In genomic region chr2:191012346-191012745, GRCh38 we compare ENCODE assay signal across 12 cellular contexts. TPM values are rescaled to one million over a fixed set of nuclear protein-coding genes. Genes with fewer than 3 reads are reported as not detected.
A peak's percentile ranks its signal among the peaks of the same experiment; 100 is the strongest.
DNase-seq lines count a peak whose midpoint lies in the region; FAIRE-seq and TF ChIP-seq lines count a peak whose summit lies in the region.
"Had no signal": no experiment of that assay in that cellular context is flagged by ENCODE, and none has a peak within 500 bp of the region (broad histone marks: within the 10 kb centered on the region; RNA-seq: fewer than 3 reads in every experiment).

No MANE protein-coding gene starts in this region.

- peak overlapping the region; percentile 73 for H3K4me3 ChIP-seq in WI38 (ENCODE audit: low read depth, low read length)
- peak overlapping the region; percentile 87 to 96 (median 96) for H3K4me3 ChIP-seq in keratinocyte (ENCODE audit: control insufficient read depth in 2 of 3, extremely low read depth in 1 of 3, insufficient read depth in 2 of 3, low read depth in 1 of 3, low read length in 3 of 3)
- peak overlapping the region; percentile 77 to 88 (median 84) for H3K4me3 ChIP-seq in stomach
- peak overlapping the region in 1 of 3 donors; percentile 70 for H3K4me3 ChIP-seq in thyroid gland (replicated peaks in 1 of 3)

- TF ChIP-seq CTCF in WI38 (IDR thresholded peaks at IDR 0.05; ENCODE audit: low read depth, low read length) (no peak), keratinocyte (optimal IDR thresholded peaks at IDR 0.05 in 1 of 3, IDR thresholded peaks at IDR 0.05 in 1 of 3, conservative IDR thresholded peaks at IDR 0.05 in 1 of 3; ENCODE audit: extremely low read depth in 1 of 3, insufficient read depth in 2 of 3, low read length in 3 of 3) (no peak), stomach (IDR thresholded peaks at IDR 0.05) (no peak), thyroid gland (IDR thresholded peaks at IDR 0.05) (no peak)

- H4K20me1 ChIP-seq in keratinocyte (ENCODE audit: control insufficient read depth, extremely low read depth, insufficient read depth, low read length): no peaks in the 10 kb centered on the region

- FAIRE-seq in GM12892 (lab: Jason Lieb, UNC): no peak
- FAIRE-seq in keratinocyte (lab: Jason Lieb, UNC): no peak

- dilution Hi-C loops in keratinocyte (cut with MboI; ENCODE audit: extremely low pct_ligation_motif_present, low sequenced_read_pairs): no loop called here

- peak overlapping the region; percentile 90 for H3K4me2 ChIP-seq in keratinocyte (ENCODE audit: control insufficient read depth, extremely low read depth, insufficient read depth, low read depth, low read length)

- no peaks in the 10 kb centered on the region for H3K9me1 ChIP-seq in keratinocyte (ENCODE audit: control insufficient read depth, extremely low read depth, insufficient read depth, low read length)

- peaks cover 2 to 14% of the 10 kb centered on the region in 2 experiments for H3K36me3 ChIP-seq in keratinocyte (ENCODE audit: control insufficient read depth in 2 of 2, extremely low read depth in 1 of 2, insufficient read depth in 2 of 2, low read length in 2 of 2)
- peaks cover 9 to 47% (median 33%) of the 10 kb centered on the region in 4 donors for H3K36me3 ChIP-seq in stomach
- peaks cover 4% of the 10 kb centered on the region in 2 donors for H3K36me3 ChIP-seq in thyroid gland

- H3K27me3 ChIP-seq in keratinocyte (ENCODE audit: control insufficient read depth, extremely low read depth, insufficient read depth, low read length) (no peaks in the 10 kb centered on the region), stomach (no peaks in the 10 kb centered on the region), thyroid gland (no peaks in the 10 kb centered on the region)

- no peak overlapping the region for H2AFZ ChIP-seq in keratinocyte (ENCODE audit: control insufficient read depth, low read length)

- 89 to 97% (median 92%) methylated on average over 3 of the region's 3 CpGs for WGBS in stomach, 5 donors
- WGBS in thyroid gland, 2 donors: 96 to 98% methylated on average over 3 of the region's 3 CpGs

- H3K4me1 ChIP-seq in keratinocyte (ENCODE audit: control insufficient read depth, extremely low read depth, insufficient read depth, low read length): peaks cover 18% of the 10 kb centered on the region
- peaks cover 19 to 58% (median 32%) of the 10 kb centered on the region in 4 donors for H3K4me1 ChIP-seq in stomach
- peaks cover 17 to 31% of the 10 kb centered on the region in 2 donors for H3K4me1 ChIP-seq in thyroid gland

- H3K27ac ChIP-seq in keratinocyte (ENCODE audit: control insufficient read depth, insufficient read depth, low read length): no peak overlapping the region
- peak overlapping the region in 2 of 5 donors; percentile 95 for H3K27ac ChIP-seq in stomach
- no peak overlapping the region for H3K27ac ChIP-seq in thyroid gland

- TF ChIP-seq EP300 in stomach (IDR thresholded peaks at IDR 0.05): no peak

- TF ChIP-seq POLR2A in GM12892 (IDR thresholded peaks at IDR 0.05; ENCODE audit: low read depth, low read length) (peak; percentile 76; the same call in 1 of the 2 replicates), stomach (IDR thresholded peaks at IDR 0.05) (no peak), thyroid gland (IDR thresholded peaks at IDR 0.05) (no peak)

- H3K9me3 ChIP-seq in keratinocyte (ENCODE audit: control insufficient read depth, low read depth, low read length) (no peaks in the 10 kb centered on the region), stomach (no peaks in the 10 kb centered on the region), thyroid gland (no peaks in the 10 kb centered on the region)

- H3K79me2 ChIP-seq in keratinocyte (ENCODE audit: control insufficient read depth, insufficient read depth, low read length): peaks cover 35% of the 10 kb centered on the region

- no peak for DNase-seq in GM12892 (ENCODE audit: insufficient read length)
- DNase-seq in keratinocyte (ENCODE audit: low read depth, low spot score): no peak
- no peak for DNase-seq in stomach
- no peak for DNase-seq in thyroid gland
- no peak for DNase-seq in SK-N-DZ (ENCODE audit: low spot score)
- DNase-seq in HuH-7.5 (ENCODE audit: low spot score): no peak
- no peak for DNase-seq in NCI-H446 treated with DMSO at 0.1 percent for 48 hours (lab: John Stamatoyannopoulos, UW)
- DNase-seq: GDM1; mesendoderm; NCI-H748 treated with DMSO at 0.1 percent for 48 hours; stimulated activated CD4-positive, alpha-beta T cell treated with anti-CD3 and anti-CD28 coated beads, Interleukin-12 subunit alpha, Interleukin-12 subunit beta, amount 100 ng/mL, for 4 hours had no signal

- no peak overlapping the region for H3K9ac ChIP-seq in keratinocyte (ENCODE audit: control insufficient read depth, extremely low read depth, insufficient read depth, low read length)

- intact Hi-C loops in stomach (cut with DNase I; ENCODE audit: low total_unique reads) (no loop called here), thyroid gland (cut with DNase I) (loop anchor here (5.0 kb wide), 1 partner anchor 130 kb away; the partner anchor contains the start of gene GLS)

RNA-seq across cellular contexts. Expression of gene STAT1, which starts 1.6 kb away (rescaled TPM):
- polyA plus RNA-seq in GM12892 (2012; ENCODE audit: missing spikeins): 219 TPM
- polyA plus RNA-seq in keratinocyte: 141 to 181 TPM (median 144 TPM) in 3 replicates
- polyA plus RNA-seq in keratinocyte (2011; ENCODE audit: low read depth): 23.6 TPM
- 109 and 160 TPM in 2 replicates for polyA plus RNA-seq in keratinocyte (2011; cell fraction: cytosol; rRNA removed)
- 155 and 179 TPM in 2 replicates for polyA plus RNA-seq in keratinocyte (2011; cell fraction: nucleus; rRNA removed)
- polyA plus RNA-seq in keratinocyte (2012; ENCODE audit: low replicate concordance): 24.3 and 133 TPM in 2 replicates
- 91.9 to 257 TPM (median 179 TPM) in 3 replicates for polyA minus RNA-seq in keratinocyte
- polyA minus RNA-seq in keratinocyte (2011; cell fraction: cytosol; rRNA and poly(A)+ RNA removed): 143 TPM
- polyA minus RNA-seq in keratinocyte (2011; cell fraction: nucleus; rRNA and poly(A)+ RNA removed): 132 and 199 TPM in 2 replicates
- 100 to 1,000 TPM in 1 of 5 donors, 10 to 100 TPM in 4; 45.8 to 289 (median 80.4) TPM for total RNA-seq in stomach
- polyA plus RNA-seq in stomach: 10 to 100 TPM; 23.2 to 36.1 (median 25.4) TPM
- 10 to 100 TPM; 38.0 to 87.7 (median 61.3) TPM for total RNA-seq in thyroid gland
- polyA plus RNA-seq in SK-N-DZ (2014; cell fraction: cytosol; rRNA removed): 16.8 and 18.2 TPM in 2 replicates
- polyA plus RNA-seq in SK-N-DZ (2014; cell fraction: nucleus; rRNA removed): 7.2 and 9.4 TPM in 2 replicates
